In the genomic region with DNA sequence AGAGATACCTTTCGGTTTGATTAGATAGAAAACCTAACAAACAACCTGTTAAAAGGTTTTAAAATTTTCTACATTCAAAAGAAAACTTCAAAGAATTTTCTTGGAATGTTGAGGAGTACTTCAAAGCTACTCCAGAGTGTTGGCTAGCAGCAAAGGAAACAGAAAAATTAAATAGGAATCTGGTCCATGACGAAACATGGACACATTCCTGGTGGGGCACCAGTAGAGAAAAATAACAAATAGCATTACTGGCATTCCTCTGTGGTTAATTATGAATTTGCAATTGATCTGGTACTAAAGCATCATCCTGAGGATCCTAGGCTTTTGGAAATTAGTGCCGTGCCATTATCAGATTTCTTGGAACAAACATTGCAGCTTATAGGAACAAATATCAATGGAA, we compare ENCODE assay signal across 25 cellular contexts. TPM values are rescaled to one million over a fixed set of nuclear protein-coding genes. Genes with fewer than 3 reads are reported as not detected.
DNase-seq lines count a peak whose midpoint lies in the region; ATAC-seq, FAIRE-seq and TF ChIP-seq lines count a peak whose summit lies in the region.
"Had no signal": no experiment of that assay in that cellular context is flagged by ENCODE, and none has a peak within 500 bp of the region (broad histone marks: within the 10 kb centered on the region; RNA-seq: fewer than 3 reads in every experiment).

No MANE protein-coding gene starts in this region.

- no peak overlapping the region for H3K4me3 Mint-ChIP-seq in mesothelial cell of epicardium
- H3K4me3 Mint-ChIP-seq: CD4-positive, CD25-positive, alpha-beta regulatory T cell had no signal

- H4K91ac ChIP-seq in H1 (replicated peaks; ENCODE audit: insufficient read length, low read length), result no peak overlapping the region

- H3K36me3 Mint-ChIP-seq in mesothelial cell of epicardium, result no peaks in the 10 kb centered on the region
- H3K36me3 Mint-ChIP-seq: CD4-positive, CD25-positive, alpha-beta regulatory T cell had no signal

- H3K4me3 ChIP-seq in H1 (ENCODE audit: extremely low read depth in 1 of 4, insufficient read depth in 2 of 4, low read depth in 3 of 4, low read length in 4 of 4) (no peak overlapping the region), upper lobe of left lung (no peak overlapping the region), HAP-1 (no peak overlapping the region)
- H3K4me3 ChIP-seq: Peyer's patch, SK-N-MC had no signal

- no peak overlapping the region for H4K8ac ChIP-seq in H1 (ENCODE audit: extremely low read depth, insufficient read depth, low read length)

- no peak overlapping the region for H3K23ac ChIP-seq in H1 (ENCODE audit: insufficient read length)

- H3K56ac ChIP-seq in H1 (replicated peaks; ENCODE audit: insufficient read length, low read depth, low read length), result no peak overlapping the region

- no peak overlapping the region for H3K27ac ChIP-seq in H1 (ENCODE audit: low read depth, low read length)
- no peak overlapping the region for H3K27ac ChIP-seq in upper lobe of left lung
- H3K27ac ChIP-seq: Peyer's patch, SK-N-MC had no signal

- 0 out of 2 replicates have a peak overlapping the region, but pooled peaks have one; percentile 48 for H2BK20ac ChIP-seq in H1 (ENCODE audit: low read length)

- peak overlapping the region; percentile 37; the same call in 1 of the 2 replicates for H2AFZ ChIP-seq in H1 (ENCODE audit: low read length)

- H3K27me3 ChIP-seq in H1 (replicated peaks in 1 of 4; ENCODE audit: control insufficient read depth in 3 of 4, extremely low read depth in 1 of 4, insufficient read depth in 3 of 4, low read length in 3 of 4), result no peaks in the 10 kb centered on the region
- H3K27me3 ChIP-seq in upper lobe of left lung, result no peaks in the 10 kb centered on the region
- H3K27me3 ChIP-seq in HAP-1 (ENCODE audit: low read depth), result no peaks in the 10 kb centered on the region
- H3K27me3 ChIP-seq: Peyer's patch had no signal

- no peaks in the 10 kb centered on the region for H3K9me3 Mint-ChIP-seq in mesothelial cell of epicardium

- H3K9me3 ChIP-seq in H1 (ENCODE audit: insufficient read depth in 2 of 2, low read depth in 1 of 2, low read length in 1 of 2) (no peaks in the 10 kb centered on the region), upper lobe of left lung (no peaks in the 10 kb centered on the region), HAP-1 (no peaks in the 10 kb centered on the region)
- H3K9me3 ChIP-seq: Peyer's patch had no signal

- no peak overlapping the region for H3K14ac ChIP-seq in H1 (ENCODE audit: insufficient read length)

- no peaks in the 10 kb centered on the region for H3K79me2 ChIP-seq in H1 (ENCODE audit: control insufficient read depth in 1 of 2, insufficient read depth in 2 of 2, low read length in 2 of 2)

- peak; percentile 71 for DNase-seq in Caki2 (ENCODE audit: low read depth)
- DNase-seq in H1 (ENCODE audit: low read depth in 1 of 2, low spot score in 2 of 2), result no peak
- DNase-seq in mesothelial cell of epicardium (ENCODE audit: low spot score in 2 of 2, unreplicated experiment in 2 of 2), result no peak
- DNase-seq in upper lobe of left lung, result no peak
- DNase-seq in NCI-H1930 (lab: John Stamatoyannopoulos, UW), result no peak
- no peak for DNase-seq in HAP-1 (ENCODE audit: low spot score in 2 of 2)
- DNase-seq in NCI-H2029 (lab: John Stamatoyannopoulos, UW), result no peak
- DNase-seq: ACHN; Calu3; CD4-positive, CD25-positive, alpha-beta regulatory T cell; DMS53; HCEC 1CT; IMR-90; Karpas-422; MM.1S; NCI-H1092 treated with DMSO at 0.1 percent for 48 hours; NCI-H187; NCI-H2171; NCI-H510A treated with DMSO at 0.1 percent for 48 hours; Peyer's patch; Right ventricle myocardium superior had no signal

- POLR2A ChIA-PET in H1 (lab: Charles Lee; ENCODE audit: partially characterized antibody), result interaction anchor here (1.5 to 2.2 kb wide), 2 partner anchors 60 to 62 kb away, joined by 4 to 7 read pairs; partner anchors contain the start of gene DPPA4

- no peak overlapping the region for H3K4me2 ChIP-seq in H1 (ENCODE audit: insufficient read depth in 1 of 2, low read depth in 2 of 2, low read length in 2 of 2)

- no peak for FAIRE-seq in H1 (lab: Jason Lieb, UNC)
- FAIRE-seq: GM19239 had no signal

- H3K27ac Mint-ChIP-seq in mesothelial cell of epicardium, result peak overlapping the region; percentile 74
- H3K27ac Mint-ChIP-seq: CD4-positive, CD25-positive, alpha-beta regulatory T cell had no signal

- H2AK5ac ChIP-seq in H1 (ENCODE audit: low read depth, low read length), result no peak overlapping the region

- H2BK12ac ChIP-seq in H1 (ENCODE audit: low read depth, low read length), result peak overlapping the region; percentile 53; the same call in 1 of the 2 replicates

- no peak for TF ChIP-seq RAD21 in H1 (IDR thresholded peaks at IDR 0.05 in 1 of 2, conservative IDR thresholded peaks at IDR 0.05 in 1 of 2; ENCODE audit: low read depth in 2 of 2, low read length in 2 of 2)

- no peak for TF ChIP-seq CTCF in H1 (IDR thresholded peaks at IDR 0.05; ENCODE audit: control extremely low read depth in 1 of 3, insufficient read depth in 1 of 3, low read depth in 1 of 3, low read length in 3 of 3)
- TF ChIP-seq CTCF in mesothelial cell of epicardium (IDR thresholded peaks at IDR 0.05; ENCODE audit: unreplicated experiment), result no peak
- no peak for TF ChIP-seq CTCF in upper lobe of left lung (IDR thresholded peaks at IDR 0.05)

- H3K79me1 ChIP-seq in H1 (ENCODE audit: low read depth, low read length), result no peaks in the 10 kb centered on the region

- H3K4ac ChIP-seq in H1 (replicated peaks; ENCODE audit: insufficient read length, low read depth, low read length), result no peak overlapping the region

- H2BK120ac ChIP-seq in H1 (replicated peaks; ENCODE audit: low read depth, low read length), result no peak overlapping the region

- H4K5ac ChIP-seq in H1 (ENCODE audit: insufficient read length, low read depth, low read length), result no peak overlapping the region

- H3K23me2 ChIP-seq in H1 (ENCODE audit: low read depth, low read length), result peaks cover 3% of the 10 kb centered on the region; the same call in 1 of the 2 replicates

- H3K27me3 Mint-ChIP-seq in mesothelial cell of epicardium (ENCODE audit: low read depth), result no peaks in the 10 kb centered on the region
- H3K27me3 Mint-ChIP-seq: CD4-positive, CD25-positive, alpha-beta regulatory T cell had no signal

- in situ Hi-C loops in Caki2 (cut with HindIII; ENCODE audit: low pct_unique_long_range_greater_than_20kb, low sequenced_read_pairs), result no loop called here
- in situ Hi-C loops in HAP-1 (cut with MboI; ENCODE audit: low sequenced_read_pairs), result no loop called here

- H2BK15ac ChIP-seq in H1 (ENCODE audit: low read length), result no peak overlapping the region

- peaks cover 0 to 4% (median 0%) of the 10 kb centered on the region in 4 experiments; a peak in 1 of 7 replicates for H3K4me1 ChIP-seq in H1 (replicated peaks in 1 of 4; ENCODE audit: control insufficient read depth in 3 of 4, insufficient read depth in 4 of 4, low read length in 3 of 4)
- no peaks in the 10 kb centered on the region for H3K4me1 ChIP-seq in upper lobe of left lung
- peaks cover 5% of the 10 kb centered on the region for H3K4me1 ChIP-seq in HAP-1
- H3K4me1 ChIP-seq: Peyer's patch had no signal

- H4K20me1 ChIP-seq in H1 (replicated peaks in 1 of 2; ENCODE audit: control insufficient read depth in 1 of 2, insufficient read depth in 2 of 2, low read length in 2 of 2), result peaks cover 0 to 1% of the 10 kb centered on the region in 2 experiments

- H3K9ac ChIP-seq in H1 (replicated peaks in 1 of 4; ENCODE audit: extremely low read depth in 1 of 4, low read depth in 3 of 4, low read length in 3 of 4), result no peak overlapping the region

- CTCF ChIA-PET in H1 (lab: Charles Lee; ENCODE audit: partially characterized antibody), result interaction anchor here (0.6 to 6.8 kb wide), 10 partner anchors 9 to 351 kb away, joined by 3 to 90 read pairs (median 3); no protein-coding TSS in a partner anchor

- no peak overlapping the region for H2BK5ac ChIP-seq in H1 (ENCODE audit: low read depth, low read length)

- TF ChIP-seq POLR2A in H1 (IDR thresholded peaks at IDR 0.05; ENCODE audit: control extremely low read depth in 1 of 2, low read depth in 2 of 2, low read length in 2 of 2) (no peak), upper lobe of left lung (IDR thresholded peaks at IDR 0.05) (no peak)

- TF ChIP-seq EP300 in H1 (IDR thresholded peaks at IDR 0.05; ENCODE audit: borderline replicate concordance in 1 of 2, low read depth in 2 of 2, low read length in 2 of 2) (no peak), upper lobe of left lung (IDR thresholded peaks at IDR 0.05) (no peak)

- no peaks in the 10 kb centered on the region for H3K36me3 ChIP-seq in H1 (ENCODE audit: control insufficient read depth in 2 of 4, insufficient read depth in 4 of 4, low read length in 3 of 4)
- H3K36me3 ChIP-seq in upper lobe of left lung, result no peaks in the 10 kb centered on the region
- H3K36me3 ChIP-seq in HAP-1 (replicated peaks), result no peaks in the 10 kb centered on the region
- H3K36me3 ChIP-seq: Peyer's patch had no signal

- H3K4me1 Mint-ChIP-seq in mesothelial cell of epicardium, result peaks cover 6% of the 10 kb centered on the region
- H3K4me1 Mint-ChIP-seq: CD4-positive, CD25-positive, alpha-beta regulatory T cell had no signal

- WGBS in H1 (ENCODE audit: extremely low coverage in 1 of 2, insufficient coverage in 1 of 2, insufficient read length in 1 of 2, insufficient replicate concordance in 2 of 2, low coverage in 1 of 2, low lambda C conversion rate in 2 of 2, missing lambda C conversion rate in 1 of 2), 2 experiments, result 89% methylated on average over 3 of the region's 3 CpGs; no CpG with 5 or more reads in 1 of the 2 experiments
- 60 to 71% methylated on average over 3 of the region's 3 CpGs for WGBS in upper lobe of left lung, 2 donors

- ATAC-seq in upper lobe of left lung (ENCODE audit: low FRiP score in 2 of 2) (peak; percentile 35 to 71), HG03469 (IDR thresholded peaks at IDR 0.05; ENCODE audit: unreplicated experiment) (no peak)

- no peak overlapping the region for H3K18ac ChIP-seq in H1 (ENCODE audit: extremely low read depth, low read length)

TF ChIP-seq in H1, 55 proteins besides CTCF, POLR2A, EP300 and RAD21 (continues in another document):
- TF ChIP-seq SUZ12 (IDR thresholded peaks at IDR 0.05; ENCODE audit: low read length) (no peak), GTF2F1 (IDR thresholded peaks at IDR 0.05; ENCODE audit: borderline replicate concordance, low read depth, low read length) (no peak), CBX5 (IDR thresholded peaks at IDR 0.05; ENCODE audit: low read depth, low read length) (no peak)

RNA-seq across cellular contexts. Expression of gene DPPA4, which starts 59.5 kb away (rescaled TPM):
- total RNA-seq in Caki2 (2014; rRNA removed; shearing (Covaris generic); ENCODE audit: low replicate concordance), result not detected in 2 replicates
- 734 and 772 TPM in 2 replicates for total RNA-seq in H1 (2021; fragmentation: NEBNext Ultra II Directional; extraction: Animal tissue kit (Norgen Biotek cat#: 25700))
- 395 and 424 TPM in 2 replicates for polyA plus RNA-seq in H1 (2011; rRNA removed)
- 570 TPM for polyA plus RNA-seq in H1 (2011; cell fraction: cytosol; rRNA removed)
- polyA plus RNA-seq in H1 (2011; cell fraction: nucleus; rRNA removed), result 417 TPM
- polyA plus RNA-seq in H1 (2012, experiment 1 of 2), result 440 to 532 TPM (median 500 TPM) in 4 replicates
- 198 TPM for polyA plus RNA-seq in H1 (2012, experiment 2 of 2)
- 670 TPM for polyA plus RNA-seq in H1 (2013, experiment 1 of 2)
- 615 TPM for polyA plus RNA-seq in H1 (2013, experiment 2 of 2)
- polyA minus RNA-seq in H1 (2011; rRNA and poly(A)+ RNA removed), result 312 and 343 TPM in 2 replicates
- polyA minus RNA-seq in H1 (2011; cell fraction: cytosol; rRNA and poly(A)+ RNA removed), result 341 TPM
- polyA minus RNA-seq in H1 (2011; cell fraction: nucleus; rRNA and poly(A)+ RNA removed), result 317 TPM
- total RNA-seq in mesothelial cell of epicardium (86.2 to 89.3 TPM (median 87.7 TPM) in 3 replicates), upper lobe of left lung (under 1 TPM in 2 of 6 donors, not detected in 4; 0.37 to 0.77 TPM)
- total RNA-seq: Calu3, HT1080, IMR-90, Peyer's patch, Right ventricle myocardium superior had no signal
- polyA plus RNA-seq: CD4-positive, CD25-positive, alpha-beta regulatory T cell had no signal

Comparison
In these comparisons a context has a peak if more than half of its experiments do, and no peak if none do; other contexts are left out.
1. RNA of gene DPPA4, which starts 59.5 kb away (total RNA-seq): 734 to 772 TPM in H1 and 86.2 to 89.3 TPM in mesothelial cell of epicardium; not detected in Caki2 and 0.37 to 0.77 TPM in upper lobe of left lung; every median in the first group is over 10 times any median in the second.